1 cellular context compared by ENCODE assay signal in the genomic region with DNA sequence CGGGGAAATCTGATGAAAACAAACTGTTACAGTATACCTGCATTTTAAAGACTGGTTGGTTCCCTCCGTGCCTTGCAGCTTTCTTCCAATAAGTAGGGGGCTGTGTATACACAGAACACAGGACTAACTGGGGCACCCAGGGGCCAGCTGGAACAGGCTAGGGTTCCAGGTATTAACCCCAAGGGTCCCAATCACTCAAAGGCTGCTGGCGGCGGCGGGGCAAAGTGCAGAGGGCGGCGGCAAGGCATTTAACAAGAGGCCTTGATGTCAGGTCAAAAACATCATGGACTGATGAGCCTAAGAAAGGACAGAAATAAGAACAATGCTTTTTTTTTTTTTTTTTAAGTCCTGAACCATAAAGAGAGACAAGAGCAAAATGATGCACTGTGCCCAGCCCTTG.
TF ChIP-seq lines count a peak whose summit lies in the region.

No MANE protein-coding gene starts in this region.

TF ChIP-seq in HEK293, 187 proteins besides CTCF, POLR2A, EP300 and RAD21 (continued from another document):
- TF ChIP-seq ZNF335 (tag by site-specific recombination; conservative IDR thresholded peaks at IDR 0.05), result no peak
- no peak for TF ChIP-seq ZNF510 (tag by site-specific recombination; IDR thresholded peaks at IDR 0.05; ENCODE audit: insufficient replicate concordance)
- no peak for TF ChIP-seq ZNF175 (tag by site-specific recombination; IDR thresholded peaks at IDR 0.05)
